8 cellular contexts compared by ENCODE assay signal in genomic region chr19:571127-571974, GRCh38. TPM values are rescaled to one million over a fixed set of nuclear protein-coding genes. Genes with fewer than 3 reads are reported as not detected.
DNase-seq lines count a peak whose midpoint lies in the region; ATAC-seq and TF ChIP-seq lines count a peak whose summit lies in the region.

No MANE protein-coding gene starts in this region.

- ATAC-seq in gastroesophageal sphincter = no peak
- no peak for ATAC-seq in HG03095 (IDR thresholded peaks at IDR 0.05; ENCODE audit: unreplicated experiment)
- no peak for ATAC-seq in left lobe of liver

- H3K4me3 Mint-ChIP-seq in activated T-helper 1 cell treated with anti-CD3 and anti-CD28 coated beads, Interleukin-12 subunit alpha, Interleukin-12 subunit beta, Interleukin-2, Interleukin-4 antibody, amounts not matched to agents 30 ng/mL and 10 ng/mL and 1 ng/mL, durations not matched to agents 14 hours and 24 hours and 36 hours = peak overlapping the region; percentile 88
- peak overlapping the region; percentile 77 for H3K4me3 Mint-ChIP-seq in progenitor cell of endocrine pancreas (ENCODE audit: low read depth)

- peak overlapping the region; percentile 99 for H3K27ac Mint-ChIP-seq in activated T-helper 1 cell treated with anti-CD3 and anti-CD28 coated beads, Interleukin-12 subunit alpha, Interleukin-12 subunit beta, Interleukin-2, Interleukin-4 antibody, amounts not matched to agents 30 ng/mL and 10 ng/mL and 1 ng/mL, durations not matched to agents 14 hours and 24 hours and 36 hours
- peak overlapping the region; percentile 98 for H3K27ac Mint-ChIP-seq in progenitor cell of endocrine pancreas

- peaks cover 0 to 47% (median 33%) of the 10 kb centered on the region in 3 donors for H3K4me1 ChIP-seq in gastroesophageal sphincter

- H3K36me3 Mint-ChIP-seq in activated T-helper 1 cell treated with anti-CD3 and anti-CD28 coated beads, Interleukin-12 subunit alpha, Interleukin-12 subunit beta, Interleukin-2, Interleukin-4 antibody, amounts not matched to agents 30 ng/mL and 10 ng/mL and 1 ng/mL, durations not matched to agents 14 hours and 24 hours and 36 hours (ENCODE audit: low read depth) = peaks cover 4% of the 10 kb centered on the region
- H3K36me3 Mint-ChIP-seq in progenitor cell of endocrine pancreas (ENCODE audit: insufficient read depth) = peaks cover 14% of the 10 kb centered on the region

- TF ChIP-seq POLR2A in gastroesophageal sphincter (IDR thresholded peaks at IDR 0.05) = no peak

- H3K4me3 ChIP-seq in HFF-Myc (replicated peaks; ENCODE audit: low read depth, low read length) (peak overlapping the region; percentile 49), gastroesophageal sphincter (peak overlapping the region; percentile 34 to 87)

- H3K9me3 ChIP-seq in gastroesophageal sphincter = no peaks in the 10 kb centered on the region

- H3K9me3 Mint-ChIP-seq in activated T-helper 1 cell treated with anti-CD3 and anti-CD28 coated beads, Interleukin-12 subunit alpha, Interleukin-12 subunit beta, Interleukin-2, Interleukin-4 antibody, amounts not matched to agents 30 ng/mL and 10 ng/mL and 1 ng/mL, durations not matched to agents 14 hours and 24 hours and 36 hours = no peaks in the 10 kb centered on the region
- peaks cover 5% of the 10 kb centered on the region for H3K9me3 Mint-ChIP-seq in progenitor cell of endocrine pancreas (ENCODE audit: low read depth)

- intact Hi-C loops in activated T-helper 1 cell treated with anti-CD3 and anti-CD28 coated beads, Interleukin-12 subunit alpha, Interleukin-12 subunit beta, Interleukin-2, Interleukin-4 antibody, amounts not matched to agents 30 ng/mL and 10 ng/mL and 1 ng/mL, durations not matched to agents 14 hours and 24 hours and 36 hours (cut with micrococcal nuclease) = no loop called here

- TF ChIP-seq EP300 in gastroesophageal sphincter (IDR thresholded peaks at IDR 0.05) = no peak

- no peaks in the 10 kb centered on the region for H3K27me3 ChIP-seq in gastroesophageal sphincter

- H3K27me3 Mint-ChIP-seq in activated T-helper 1 cell treated with anti-CD3 and anti-CD28 coated beads, Interleukin-12 subunit alpha, Interleukin-12 subunit beta, Interleukin-2, Interleukin-4 antibody, amounts not matched to agents 30 ng/mL and 10 ng/mL and 1 ng/mL, durations not matched to agents 14 hours and 24 hours and 36 hours (ENCODE audit: insufficient read depth) = peaks cover 6% of the 10 kb centered on the region
- no peaks in the 10 kb centered on the region for H3K27me3 Mint-ChIP-seq in progenitor cell of endocrine pancreas

- H3K4me1 Mint-ChIP-seq in activated T-helper 1 cell treated with anti-CD3 and anti-CD28 coated beads, Interleukin-12 subunit alpha, Interleukin-12 subunit beta, Interleukin-2, Interleukin-4 antibody, amounts not matched to agents 30 ng/mL and 10 ng/mL and 1 ng/mL, durations not matched to agents 14 hours and 24 hours and 36 hours (ENCODE audit: low read depth) = peaks cover 25% of the 10 kb centered on the region
- H3K4me1 Mint-ChIP-seq in progenitor cell of endocrine pancreas (ENCODE audit: low read depth) = peaks cover 20% of the 10 kb centered on the region

- peak; percentile 70 for DNase-seq in CMK (ENCODE audit: low read depth)
- DNase-seq in HFF-Myc (ENCODE audit: extremely low read depth, low read depth) = no peak
- peak; percentile 27 for DNase-seq in NCI-H82 treated with DMSO at 0.1 percent for 48 hours (lab: John Stamatoyannopoulos, UW; ENCODE audit: unreplicated experiment)
- peak; percentile 32 for DNase-seq in activated T-helper 1 cell treated with anti-CD3 and anti-CD28 coated beads, Interleukin-12 subunit alpha, Interleukin-12 subunit beta, Interleukin-2, Interleukin-4 antibody, amounts not matched to agents 30 ng/mL and 10 ng/mL and 1 ng/mL, durations not matched to agents 14 hours and 24 hours and 36 hours (ENCODE audit: low spot score)
- no peak for DNase-seq in progenitor cell of endocrine pancreas (ENCODE audit: low spot score, unreplicated experiment)
- no peak for DNase-seq in left lobe of liver (ENCODE audit: low spot score)

- no peaks in the 10 kb centered on the region for H3K36me3 ChIP-seq in gastroesophageal sphincter

- H3K27ac ChIP-seq in gastroesophageal sphincter = peak overlapping the region; percentile 32 to 95 (median 92)

- WGBS in gastroesophageal sphincter (ENCODE audit: low coverage in 1 of 2), 2 donors = 1% methylated on average over 18 to 24 of the region's 46 CpGs

- no peak for TF ChIP-seq CTCF in HFF-Myc (IDR thresholded peaks at IDR 0.05; ENCODE audit: low read depth, low read length, missing control alignments)
- no peak for TF ChIP-seq CTCF in gastroesophageal sphincter (IDR thresholded peaks at IDR 0.05)
- TF ChIP-seq CTCF in progenitor cell of endocrine pancreas (IDR thresholded peaks at IDR 0.05; ENCODE audit: unreplicated experiment) = no peak

RNA-seq across cellular contexts. Expression of gene BSG, which starts 1.0 kb away (rescaled TPM):
- total RNA-seq in activated T-helper 1 cell treated with anti-CD3 and anti-CD28 coated beads, Interleukin-12 subunit alpha, Interleukin-12 subunit beta, Interleukin-2, Interleukin-4 antibody, amounts not matched to agents 30 ng/mL and 10 ng/mL and 1 ng/mL, durations not matched to agents 14 hours and 24 hours and 36 hours = 307 and 308 TPM in 2 replicates
- 100 to 1,000 TPM; 347 to 450 (median 384) TPM for total RNA-seq in gastroesophageal sphincter
- 464 and 472 TPM in 2 replicates for total RNA-seq in progenitor cell of endocrine pancreas
- 98.2 TPM for total RNA-seq in left lobe of liver

RNA-seq across cellular contexts. Expression of gene HCN2, which starts 18.3 kb away (rescaled TPM):
- 1.1 and 1.2 TPM in 2 replicates for total RNA-seq in activated T-helper 1 cell treated with anti-CD3 and anti-CD28 coated beads, Interleukin-12 subunit alpha, Interleukin-12 subunit beta, Interleukin-2, Interleukin-4 antibody, amounts not matched to agents 30 ng/mL and 10 ng/mL and 1 ng/mL, durations not matched to agents 14 hours and 24 hours and 36 hours
- total RNA-seq in gastroesophageal sphincter (under 1 TPM; 0.12 to 0.27 (median 0.21) TPM), progenitor cell of endocrine pancreas (0.34 and 0.47 TPM in 2 replicates), left lobe of liver (0.30 TPM)

RNA-seq across cellular contexts. Expression of gene GZMM, which starts 27.5 kb away (rescaled TPM):
- total RNA-seq in activated T-helper 1 cell treated with anti-CD3 and anti-CD28 coated beads, Interleukin-12 subunit alpha, Interleukin-12 subunit beta, Interleukin-2, Interleukin-4 antibody, amounts not matched to agents 30 ng/mL and 10 ng/mL and 1 ng/mL, durations not matched to agents 14 hours and 24 hours and 36 hours = 52.7 and 55.6 TPM in 2 replicates
- total RNA-seq in gastroesophageal sphincter (1 to 10 TPM in 1 of 4 donors, under 1 TPM in 1, not detected in 2; 0.62 to 1.8 TPM), progenitor cell of endocrine pancreas (0.31 TPM in 1 of 2 replicates, not detected in the other), left lobe of liver (0.33 TPM)

RNA-seq across cellular contexts. Expression of gene CDC34, which starts 39.8 kb away (rescaled TPM):
- 56.6 and 58.2 TPM in 2 replicates for total RNA-seq in activated T-helper 1 cell treated with anti-CD3 and anti-CD28 coated beads, Interleukin-12 subunit alpha, Interleukin-12 subunit beta, Interleukin-2, Interleukin-4 antibody, amounts not matched to agents 30 ng/mL and 10 ng/mL and 1 ng/mL, durations not matched to agents 14 hours and 24 hours and 36 hours
- total RNA-seq in gastroesophageal sphincter = 10 to 100 TPM; 43.2 to 86.9 (median 70.2) TPM
- total RNA-seq in progenitor cell of endocrine pancreas = 96.9 and 100 TPM in 2 replicates
- 53.5 TPM for total RNA-seq in left lobe of liver

Comparison
In these comparisons a context has a peak if more than half of its experiments do, and no peak if none do; other contexts are left out.
1. DNase-seq: peak in CMK (single experiment), NCI-H82 treated with DMSO at 0.1 percent for 48 hours (single experiment) and activated T-helper 1 cell treated with anti-CD3 and anti-CD28 coated beads, Interleukin-12 subunit alpha, Interleukin-12 subunit beta, Interleukin-2, Interleukin-4 antibody, amounts not matched to agents 30 ng/mL and 10 ng/mL and 1 ng/mL, durations not matched to agents 14 hours and 24 hours and 36 hours (single experiment); none in HFF-Myc (single experiment), progenitor cell of endocrine pancreas (single experiment) and left lobe of liver (single experiment).
2. RNA of gene GZMM, which starts 27.5 kb away (total RNA-seq): 52.7 to 55.6 TPM in activated T-helper 1 cell treated with anti-CD3 and anti-CD28 coated beads, Interleukin-12 subunit alpha, Interleukin-12 subunit beta, Interleukin-2, Interleukin-4 antibody, amounts not matched to agents 30 ng/mL and 10 ng/mL and 1 ng/mL, durations not matched to agents 14 hours and 24 hours and 36 hours; 0.62 to 1.8 TPM in gastroesophageal sphincter, 0.33 TPM in left lobe of liver (single experiment) and 0.31 TPM in progenitor cell of endocrine pancreas; every median in the first group is over 10 times any median in the second.